In the genomic region with DNA sequence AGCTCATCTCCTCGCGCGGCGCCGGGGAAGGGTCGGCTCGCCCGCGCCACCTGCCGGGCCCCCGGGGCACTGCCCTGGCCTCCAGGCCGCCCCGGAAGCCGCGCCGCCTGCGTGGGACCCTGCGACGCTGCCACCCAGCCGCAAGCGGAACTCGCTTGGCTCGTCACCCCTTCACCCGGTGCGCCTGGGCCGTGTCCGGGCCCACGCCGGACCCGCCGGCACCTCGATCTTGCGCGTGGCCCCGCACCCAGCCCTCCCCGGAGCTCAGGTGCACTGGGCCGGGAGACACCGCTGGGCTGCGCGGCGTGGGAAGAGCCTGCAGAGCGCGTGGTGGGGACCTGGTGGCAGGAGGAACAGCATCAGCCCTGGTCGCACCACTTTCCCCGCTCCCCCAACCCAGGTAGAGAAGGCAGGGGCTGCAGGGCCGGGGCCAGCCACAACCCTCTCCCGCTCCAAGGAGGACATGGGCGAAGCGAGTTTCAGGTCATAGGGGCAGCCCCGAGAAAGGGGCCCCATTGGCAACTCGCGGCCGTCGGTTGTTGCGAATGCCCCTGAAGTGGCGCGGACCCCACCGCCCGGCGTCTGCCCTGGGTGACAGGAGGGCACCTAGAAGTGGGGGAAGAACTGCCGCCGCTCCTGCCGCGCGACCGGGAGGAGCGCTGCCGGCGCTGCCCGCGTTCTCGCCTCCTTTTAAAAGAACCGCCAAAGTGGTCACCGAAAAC, we compare ENCODE assay signal across 8 cellular contexts. TPM values are rescaled to one million over a fixed set of nuclear protein-coding genes. Genes with fewer than 3 reads are reported as not detected.
A peak's percentile ranks its signal among the peaks of the same experiment; 100 is the strongest.
DNase-seq lines count a peak whose midpoint lies in the region; ATAC-seq and TF ChIP-seq lines count a peak whose summit lies in the region.

No MANE protein-coding gene starts in this region.

- WGBS in esophagus muscularis mucosa = 0% methylated on average over 24 of the region's 74 CpGs

- H3F3A ChIP-seq in OCI-LY1 (ENCODE audit: insufficient read depth, low read length) = peaks cover 5% of the 10 kb centered on the region; the same call in 1 of the 2 replicates

- intact Hi-C loops in esophagus muscularis mucosa (cut with DNase I) = loop anchor here (5.0 kb wide), 1 partner anchor 136 kb away; a partner anchor contains a TSS
- intact Hi-C loops in naive thymus-derived CD4-positive, alpha-beta T cell (cut with micrococcal nuclease) = loop anchor here (1.0 to 10.0 kb wide), 13 partner anchors 10 to 703 kb away; a partner anchor contains a TSS

- peak; percentile 93 for DNase-seq in activated T-cell treated with anti-CD3 and anti-CD28 coated beads, Interleukin-2, amount 50 U/mL, for 1 hour
- DNase-seq in esophagus muscularis mucosa (ENCODE audit: extremely low spot score) = no peak
- DNase-seq in naive thymus-derived CD4-positive, alpha-beta T cell = peak; percentile 80 to 96 (median 90)
- DNase-seq in stimulated activated naive B cell treated with anti-CD40 and anti-IgM and Interleukin-4, amounts not matched to agents 10 μg/mL and 1 μg/mL and 100 μg/mL, for 72 hours = peak; percentile 85

- H4K20me1 ChIP-seq in OCI-LY1 (ENCODE audit: insufficient read depth, low read length) = no peaks in the 10 kb centered on the region

- H3K4me1 Mint-ChIP-seq in naive thymus-derived CD4-positive, alpha-beta T cell = peaks cover 5 to 41% (median 34%) of the 10 kb centered on the region in 7 donors
- H3K4me1 Mint-ChIP-seq in stimulated activated naive B cell treated with anti-CD40 and anti-IgM and Interleukin-4, amounts not matched to agents 10 μg/mL and 1 μg/mL and 100 μg/mL, for 72 hours = peaks cover 32 to 66% of the 10 kb centered on the region in 2 donors

- H3K27me3 Mint-ChIP-seq in naive thymus-derived CD4-positive, alpha-beta T cell = no peaks in the 10 kb centered on the region
- H3K27me3 Mint-ChIP-seq in stimulated activated naive B cell treated with anti-CD40 and anti-IgM and Interleukin-4, amounts not matched to agents 10 μg/mL and 1 μg/mL and 100 μg/mL, for 72 hours = no peaks in the 10 kb centered on the region

- no peaks in the 10 kb centered on the region for H3K27me3 ChIP-seq in OCI-LY1 (ENCODE audit: insufficient read depth, low read length)
- peaks cover 0 to 4% (median 0%) of the 10 kb centered on the region in 4 donors for H3K27me3 ChIP-seq in esophagus muscularis mucosa
- no peaks in the 10 kb centered on the region for H3K27me3 ChIP-seq in naive thymus-derived CD4-positive, alpha-beta T cell (ENCODE audit: control insufficient read depth in 2 of 2, insufficient read depth in 2 of 2, low read length in 2 of 2)

- H3K27ac Mint-ChIP-seq in naive thymus-derived CD4-positive, alpha-beta T cell = peak overlapping the region; percentile 57 to 90 (median 85)
- peak overlapping the region; percentile 95 for H3K27ac Mint-ChIP-seq in stimulated activated naive B cell treated with anti-CD40 and anti-IgM and Interleukin-4, amounts not matched to agents 10 μg/mL and 1 μg/mL and 100 μg/mL, for 72 hours

- CTCF ChIA-PET in naive thymus-derived CD4-positive, alpha-beta T cell (lab: Charles Lee) = interaction anchor here (0.6 to 2.5 kb wide), 11 partner anchors 10 to 480 kb away, joined by 3 to 26 read pairs (median 5); a partner anchor contains a TSS

- peaks cover 41% of the 10 kb centered on the region for H3K4me1 ChIP-seq in OCI-LY1 (ENCODE audit: insufficient read depth, low read length, severe bottlenecking)
- H3K4me1 ChIP-seq in esophagus muscularis mucosa = peaks cover 27 to 57% (median 43%) of the 10 kb centered on the region in 4 donors
- H3K4me1 ChIP-seq in naive thymus-derived CD4-positive, alpha-beta T cell (ENCODE audit: control insufficient read depth in 2 of 2, insufficient read depth in 2 of 2, low read length in 2 of 2) = peaks cover 15 to 24% of the 10 kb centered on the region in 2 donors

- H3K79me2 ChIP-seq in OCI-LY1 (ENCODE audit: insufficient read depth, low read length) = no peaks in the 10 kb centered on the region

- peak overlapping the region; percentile 81 for H3K4me2 ChIP-seq in OCI-LY1 (ENCODE audit: low read length)

- H3K9me2 ChIP-seq in OCI-LY1 (ENCODE audit: low read depth, low read length) = no peaks in the 10 kb centered on the region

- H3K4me3 Mint-ChIP-seq in naive thymus-derived CD4-positive, alpha-beta T cell = peak overlapping the region; percentile 67 to 87 (median 84)
- peak overlapping the region; percentile 89 to 97 for H3K4me3 Mint-ChIP-seq in stimulated activated naive B cell treated with anti-CD40 and anti-IgM and Interleukin-4, amounts not matched to agents 10 μg/mL and 1 μg/mL and 100 μg/mL, for 72 hours

- H3K4me3 ChIP-seq in OCI-LY1 (ENCODE audit: low read depth, low read length, poor library complexity, severe bottlenecking) (peak overlapping the region; percentile 81), esophagus muscularis mucosa (peak overlapping the region; percentile 88 to 90 (median 90))
- H3K4me3 ChIP-seq in naive thymus-derived CD4-positive, alpha-beta T cell (ENCODE audit: low read length) = peak overlapping the region; percentile 75

- no peak overlapping the region for H2AFZ ChIP-seq in OCI-LY1 (ENCODE audit: low read length)

- H3K9me3 Mint-ChIP-seq in naive thymus-derived CD4-positive, alpha-beta T cell = no peaks in the 10 kb centered on the region
- H3K9me3 Mint-ChIP-seq in stimulated activated naive B cell treated with anti-CD40 and anti-IgM and Interleukin-4, amounts not matched to agents 10 μg/mL and 1 μg/mL and 100 μg/mL, for 72 hours = no peaks in the 10 kb centered on the region

- peak overlapping the region; percentile 91 for H3K9ac ChIP-seq in OCI-LY1 (ENCODE audit: low read length)

- no peaks in the 10 kb centered on the region for H3K9me3 ChIP-seq in OCI-LY1 (ENCODE audit: low read length)
- H3K9me3 ChIP-seq in esophagus muscularis mucosa = no peaks in the 10 kb centered on the region
- H3K9me3 ChIP-seq in naive thymus-derived CD4-positive, alpha-beta T cell (ENCODE audit: control insufficient read depth in 2 of 3, low read length in 3 of 3) = no peaks in the 10 kb centered on the region

- no peak for TF ChIP-seq POLR2A in esophagus muscularis mucosa (IDR thresholded peaks at IDR 0.05; ENCODE audit: low read depth)

- no peak for TF ChIP-seq EP300 in esophagus muscularis mucosa (IDR thresholded peaks at IDR 0.05)

- H3K36me3 Mint-ChIP-seq in naive thymus-derived CD4-positive, alpha-beta T cell = peaks cover 0 to 15% (median 0%) of the 10 kb centered on the region in 5 donors
- H3K36me3 Mint-ChIP-seq in stimulated activated naive B cell treated with anti-CD40 and anti-IgM and Interleukin-4, amounts not matched to agents 10 μg/mL and 1 μg/mL and 100 μg/mL, for 72 hours = peaks cover 32 to 43% of the 10 kb centered on the region in 2 donors

- H3K27ac ChIP-seq in C4-2B (peak overlapping the region; percentile 90), OCI-LY1 (ENCODE audit: low read depth, low read length, poor library complexity, severe bottlenecking) (peak overlapping the region; percentile 69), esophagus muscularis mucosa (replicated peaks in 1 of 4) (peak overlapping the region; percentile 96 to 98 (median 97))
- peak overlapping the region; percentile 84 for H3K27ac ChIP-seq in naive thymus-derived CD4-positive, alpha-beta T cell (ENCODE audit: low read depth, low read length)

- ATAC-seq in GM19324 (IDR thresholded peaks at IDR 0.05; ENCODE audit: low FRiP score, unreplicated experiment) (peak; percentile 73), HG03460 (IDR thresholded peaks at IDR 0.05; ENCODE audit: unreplicated experiment) (peak; percentile 58)
- ATAC-seq in naive thymus-derived CD4-positive, alpha-beta T cell = peak; percentile 96
- ATAC-seq in stimulated activated naive B cell treated with anti-CD40 and anti-IgM and Interleukin-4, amounts not matched to agents 10 μg/mL and 1 μg/mL and 100 μg/mL, for 72 hours (replicated peaks) = peak; percentile 73 to 83

- POLR2A ChIA-PET in naive thymus-derived CD4-positive, alpha-beta T cell (lab: Charles Lee) = interaction anchor here (0.6 to 7.2 kb wide), 30 partner anchors 8 to 584 kb away, joined by 3 to 132 read pairs (median 4); a partner anchor contains a TSS

- H3K36me3 ChIP-seq in OCI-LY1 (ENCODE audit: insufficient read depth, low read length) (peaks cover 40% of the 10 kb centered on the region), esophagus muscularis mucosa (peaks cover 1 to 20% (median 10%) of the 10 kb centered on the region in 4 donors)
- H3K36me3 ChIP-seq in naive thymus-derived CD4-positive, alpha-beta T cell (ENCODE audit: control insufficient read depth in 2 of 3, insufficient read depth in 3 of 3, low read length in 3 of 3) = peaks cover 0 to 22% (median 4%) of the 10 kb centered on the region in 3 experiments

- peak; percentile 98 for TF ChIP-seq CTCF in C4-2B (conservative IDR thresholded peaks at IDR 0.05)
- peak; percentile 47 for TF ChIP-seq CTCF in OCI-LY1 (IDR thresholded peaks at IDR 0.05; ENCODE audit: low read length)
- peak; percentile 86 to 97 (median 90) for TF ChIP-seq CTCF in esophagus muscularis mucosa (IDR thresholded peaks at IDR 0.05)

RNA-seq across cellular contexts. Expression of a gene that starts 0.4 kb away (rescaled TPM):
- 10 to 100 TPM; 42.4 to 52.0 (median 44.8) TPM for total RNA-seq in esophagus muscularis mucosa
- 10 to 100 TPM; 26.9 to 39.4 (median 36.0) TPM for total RNA-seq in naive thymus-derived CD4-positive, alpha-beta T cell
- 10 to 100 TPM; 84.3 to 90.0 TPM for polyA plus RNA-seq in naive thymus-derived CD4-positive, alpha-beta T cell

RNA-seq across cellular contexts. Expression of a gene that starts 9.7 kb away (rescaled TPM):
- 10 to 100 TPM; 37.8 to 40.6 (median 39.1) TPM for total RNA-seq in esophagus muscularis mucosa
- 10 to 100 TPM; 29.2 to 70.1 (median 34.4) TPM for total RNA-seq in naive thymus-derived CD4-positive, alpha-beta T cell
- 100 to 1,000 TPM; 129 to 135 TPM for polyA plus RNA-seq in naive thymus-derived CD4-positive, alpha-beta T cell

RNA-seq across cellular contexts. Expression of a gene that starts 10.0 kb away (rescaled TPM):
- 10 to 100 TPM; 14.6 to 31.4 (median 21.2) TPM for total RNA-seq in esophagus muscularis mucosa
- total RNA-seq in naive thymus-derived CD4-positive, alpha-beta T cell = 100 to 1,000 TPM in 2 of 5 experiments, 10 to 100 TPM in 3; 79.6 to 128 (median 87.4) TPM
- polyA plus RNA-seq in naive thymus-derived CD4-positive, alpha-beta T cell = 10 to 100 TPM; 13.2 to 27.4 TPM

RNA-seq across cellular contexts. Expression of a gene that starts 17.8 kb away (rescaled TPM):
- total RNA-seq in esophagus muscularis mucosa = 10 to 100 TPM in 3 of 4 donors, 1 to 10 TPM in 1; 9.6 to 17.5 (median 15.2) TPM
- total RNA-seq in naive thymus-derived CD4-positive, alpha-beta T cell = 10 to 100 TPM; 15.6 to 42.5 (median 21.1) TPM
- polyA plus RNA-seq in naive thymus-derived CD4-positive, alpha-beta T cell = 10 to 100 TPM; 13.0 to 15.5 TPM

Comparison
In these comparisons a context has a peak if more than half of its experiments do, and no peak if none do; other contexts are left out.
1. CTCF ChIP-seq: peak in every context shown above with its lines; median percentile 98 in C4-2B; 90 in esophagus muscularis mucosa; 47 in OCI-LY1.